7 cellular contexts compared by ENCODE assay signal in genomic region chr4:48129307-48130014, GRCh38. TPM values are rescaled to one million over a fixed set of nuclear protein-coding genes. Genes with fewer than 3 reads are reported as not detected.
DNase-seq lines count a peak whose midpoint lies in the region; ATAC-seq and TF ChIP-seq lines count a peak whose summit lies in the region.

No MANE protein-coding gene starts in this region.

- peaks cover 4 to 12% of the 10 kb centered on the region in 2 donors for H3K36me3 Mint-ChIP-seq in stimulated activated naive B cell treated with anti-CD40 and anti-IgM and Interleukin-4, amounts not matched to agents 10 μg/mL and 1 μg/mL and 100 μg/mL, for 72 hours

- H3K4me3 ChIP-seq in left lung = no peak overlapping the region

- intact Hi-C loops in left cardiac atrium (cut with DNase I) = loop anchor here in 1 of 2 donors (5.0 to 10.0 kb wide), 2 partner anchors 145 to 418 kb away; no protein-coding TSS in a partner anchor
- intact Hi-C loops in left lung (cut with DNase I) = no loop called here

- ATAC-seq in left cardiac atrium = peak; percentile 36 to 46
- ATAC-seq in stimulated activated naive B cell treated with anti-CD40 and anti-IgM and Interleukin-4, amounts not matched to agents 10 μg/mL and 1 μg/mL and 100 μg/mL, for 72 hours (replicated peaks) = peak; percentile 30 to 40
- ATAC-seq in left lung = no peak
- ATAC-seq in HG03196 (IDR thresholded peaks at IDR 0.05; ENCODE audit: unreplicated experiment) = no peak

- no peaks in the 10 kb centered on the region for H3K27me3 Mint-ChIP-seq in stimulated activated naive B cell treated with anti-CD40 and anti-IgM and Interleukin-4, amounts not matched to agents 10 μg/mL and 1 μg/mL and 100 μg/mL, for 72 hours

- no peaks in the 10 kb centered on the region for H3K36me3 ChIP-seq in left lung

- no peak for TF ChIP-seq CTCF in left lung (IDR thresholded peaks at IDR 0.05)

- H3K27ac ChIP-seq in left lung = peak overlapping the region in 1 of 2 donors; percentile 33

- DNase-seq in Kasumi-1 (lab: John Stamatoyannopoulos, UW) = peak; percentile 32 to 56
- DNase-seq in activated CD4-positive, alpha-beta T cell treated with anti-CD3 and anti-CD28 coated beads, Interleukin-2, amount 50 U/mL, for 48 hours = peak; percentile 39 to 51
- DNase-seq in left cardiac atrium = peak; percentile 38
- DNase-seq in stimulated activated naive B cell treated with anti-CD40 and anti-IgM and Interleukin-4, amounts not matched to agents 10 μg/mL and 1 μg/mL and 100 μg/mL, for 72 hours = no peak
- no peak for DNase-seq in left lung
- DNase-seq in NCI-H1092 treated with DMSO at 0.1 percent for 48 hours (lab: John Stamatoyannopoulos, UW) = no peak

- H3K27me3 ChIP-seq in left lung = no peaks in the 10 kb centered on the region

- peaks cover 17 to 23% of the 10 kb centered on the region in 2 donors for H3K4me1 Mint-ChIP-seq in stimulated activated naive B cell treated with anti-CD40 and anti-IgM and Interleukin-4, amounts not matched to agents 10 μg/mL and 1 μg/mL and 100 μg/mL, for 72 hours

- H3K4me1 ChIP-seq in left lung = peaks cover 4 to 27% of the 10 kb centered on the region in 2 donors

- no peak overlapping the region for H3K4me3 Mint-ChIP-seq in stimulated activated naive B cell treated with anti-CD40 and anti-IgM and Interleukin-4, amounts not matched to agents 10 μg/mL and 1 μg/mL and 100 μg/mL, for 72 hours

- H3K9me3 Mint-ChIP-seq in stimulated activated naive B cell treated with anti-CD40 and anti-IgM and Interleukin-4, amounts not matched to agents 10 μg/mL and 1 μg/mL and 100 μg/mL, for 72 hours = no peaks in the 10 kb centered on the region

- no peaks in the 10 kb centered on the region for H3K9me3 ChIP-seq in left lung

- H3K27ac Mint-ChIP-seq in stimulated activated naive B cell treated with anti-CD40 and anti-IgM and Interleukin-4, amounts not matched to agents 10 μg/mL and 1 μg/mL and 100 μg/mL, for 72 hours = peak overlapping the region; percentile 82

RNA-seq across cellular contexts. Expression of gene TXK, which starts 4.6 kb away (rescaled TPM):
- total RNA-seq in left cardiac atrium = under 1 TPM; 0.62 to 0.84 TPM
- 1 to 10 TPM; 2.4 to 3.0 TPM for total RNA-seq in left lung

Comparison
In these comparisons a context has a peak if more than half of its experiments do, and no peak if none do; other contexts are left out.
1. DNase-seq: peak in Kasumi-1 (2 of 2), activated CD4-positive, alpha-beta T cell treated with anti-CD3 and anti-CD28 coated beads, Interleukin-2, amount 50 U/mL, for 48 hours (2 of 2) and left cardiac atrium (single experiment); none in stimulated activated naive B cell treated with anti-CD40 and anti-IgM and Interleukin-4, amounts not matched to agents 10 μg/mL and 1 μg/mL and 100 μg/mL, for 72 hours (single experiment), left lung (0 of 2) and NCI-H1092 treated with DMSO at 0.1 percent for 48 hours (single experiment).
2. ATAC-seq: peak in left cardiac atrium (2 of 2) and stimulated activated naive B cell treated with anti-CD40 and anti-IgM and Interleukin-4, amounts not matched to agents 10 μg/mL and 1 μg/mL and 100 μg/mL, for 72 hours (2 of 2); none in left lung (single experiment) and HG03196 (single experiment).